8 cellular contexts compared by ENCODE assay signal in the genomic region with DNA sequence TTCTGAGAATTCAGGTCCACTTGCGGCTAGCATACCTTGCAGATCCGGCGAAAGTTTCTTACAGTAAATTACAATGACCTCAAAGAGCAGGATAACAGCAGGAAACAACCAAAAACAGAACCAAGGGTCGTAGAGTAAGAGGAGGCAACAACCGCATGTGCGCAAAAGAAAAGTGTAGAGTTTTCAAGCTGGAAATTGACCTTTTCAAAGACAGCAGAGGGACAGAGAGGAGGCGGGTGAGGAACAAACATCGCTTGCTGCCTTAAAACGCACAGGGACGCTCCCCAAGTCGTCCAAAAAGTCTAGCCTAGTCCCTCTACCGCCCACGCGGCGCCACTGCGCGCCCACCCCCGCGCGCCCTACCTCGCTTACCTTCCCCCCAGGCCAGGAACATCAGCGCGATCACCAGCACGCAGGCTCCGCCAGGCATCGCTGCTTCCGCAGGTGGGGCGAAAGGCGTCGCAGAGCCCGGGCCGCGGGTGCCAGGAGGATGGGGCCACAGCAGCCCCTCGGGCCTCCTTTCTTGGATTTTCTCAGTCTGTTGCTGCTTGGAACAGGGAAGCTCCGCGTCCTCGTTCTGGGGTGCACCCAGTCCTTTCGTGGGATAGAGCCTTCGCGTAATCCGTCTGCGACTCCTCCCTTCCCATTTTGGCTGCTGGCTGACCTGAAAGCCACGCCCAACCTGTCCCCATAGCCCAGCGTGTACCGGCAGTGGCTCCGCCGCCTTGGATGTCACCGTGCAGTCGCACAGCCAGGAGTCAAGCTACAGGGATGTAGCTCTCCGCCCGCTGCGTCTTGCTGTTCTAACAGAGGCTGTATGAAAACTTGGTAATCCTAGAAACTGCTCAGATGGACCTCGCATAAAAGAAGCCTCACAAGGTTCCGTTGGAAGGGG. TPM values are rescaled to one million over a fixed set of nuclear protein-coding genes. Genes with fewer than 3 reads are reported as not detected.
A peak's percentile ranks its signal among the peaks of the same experiment; 100 is the strongest.
DNase-seq lines count a peak whose midpoint lies in the region; ATAC-seq and TF ChIP-seq lines count a peak whose summit lies in the region.

A gene (minus strand): TSS at position 579 of the 895 bp plus-strand sequence. CDS start 149 bp downstream, at position 430.

- no peaks in the 10 kb centered on the region for H4K20me1 ChIP-seq in HCT116 (ENCODE audit: insufficient read depth)

- H3K4me1 ChIP-seq in HCT116 (ENCODE audit: control insufficient read depth in 1 of 2, insufficient read depth in 2 of 2, low read length in 2 of 2): peaks cover 7 to 15% of the 10 kb centered on the region in 2 experiments
- H3K4me1 ChIP-seq in mesendoderm (ENCODE audit: control insufficient read depth, low read depth, low read length): peaks cover 2% of the 10 kb centered on the region

- DNase-seq in COR-L47 (lab: John Stamatoyannopoulos, UW) (peak; percentile 87), HCT116 (ENCODE audit: low read depth, low spot score) (peak; percentile 80), NCI-H2081 treated with DMSO at 0.1 percent for 48 hours (lab: John Stamatoyannopoulos, UW) (peak; percentile 80), activated B cell treated with CpG ODN at 0.5 μM for 24 hours (no peak), coronary artery (ENCODE audit: low spot score) (no peak), mesendoderm (peak; percentile 90)
- peak; percentile 17 to 30 for DNase-seq in stimulated activated CD8-positive, alpha-beta memory T cell treated with anti-CD3 and anti-CD28 coated beads, Interleukin-2, amount 100 ng/mL, for 48 hours (ENCODE audit: low read depth in 2 of 2)

- intact Hi-C loops in HCT116 (cut with micrococcal nuclease) (no loop called here), activated B cell treated with CpG ODN at 0.5 μM for 24 hours (cut with micrococcal nuclease) (no loop called here)

- peaks cover 26% of the 10 kb centered on the region for H3K27me3 Mint-ChIP-seq in activated B cell treated with CpG ODN at 0.5 μM for 24 hours

- H3K4me3 ChIP-seq in HCT116 (replicated peaks in 1 of 2; ENCODE audit: low read depth in 1 of 2, low read length in 2 of 2) (peak within 1 kb of the TSS; percentile 75 to 78), coronary artery (peak within 1 kb of the TSS; percentile 75), mesendoderm (ENCODE audit: low read length) (peak within 1 kb of the TSS; percentile 80)

- H3K36me3 ChIP-seq in HCT116 (ENCODE audit: control insufficient read depth in 1 of 2, insufficient read depth in 2 of 2, low read length in 2 of 2) (peaks cover 0 to under 1% of the 10 kb centered on the region in 2 experiments; a peak in 1 of 4 replicates), mesendoderm (ENCODE audit: control insufficient read depth, insufficient read depth, low read length) (no peaks in the 10 kb centered on the region)

- no peak within 1 kb of the TSS for H2BK120ac ChIP-seq in mesendoderm (ENCODE audit: low read depth, low read length)

- H4K5ac ChIP-seq in mesendoderm (ENCODE audit: low read length): no peak within 1 kb of the TSS

- H3K4me3 Mint-ChIP-seq in activated B cell treated with CpG ODN at 0.5 μM for 24 hours: peak within 1 kb of the TSS; percentile 65

- TF ChIP-seq RAD21 in HCT116 (IDR thresholded peaks at IDR 0.05; ENCODE audit: low read depth): no peak

- peak within 1 kb of the TSS; percentile 84 for H3K9ac ChIP-seq in HCT116 (ENCODE audit: low read length)
- peak within 1 kb of the TSS; percentile 79 for H3K9ac ChIP-seq in mesendoderm (ENCODE audit: low read length)

- H3K79me2 ChIP-seq in HCT116 (ENCODE audit: insufficient read depth, low read length): peaks cover 48% of the 10 kb centered on the region
- H3K79me2 ChIP-seq in mesendoderm (ENCODE audit: control insufficient read depth, insufficient read depth, low read length): peaks cover 5% of the 10 kb centered on the region

- peak; percentile 69 for TF ChIP-seq POLR2A in HCT116 (IDR thresholded peaks at IDR 0.05; ENCODE audit: borderline replicate concordance, extremely low read depth, insufficient read depth, insufficient read length)

- H2AK5ac ChIP-seq in mesendoderm (ENCODE audit: low read length): no peak within 1 kb of the TSS

- POLR2A ChIA-PET in HCT116 (lab: Charles Lee) (interaction anchor here (1.2 kb wide), 1 partner anchor 33 kb away, joined by 4 read pairs; no protein-coding TSS in a partner anchor), activated B cell treated with CpG ODN at 0.5 μM for 24 hours (lab: Charles Lee) (no interaction called here)

- H3K36me3 Mint-ChIP-seq in activated B cell treated with CpG ODN at 0.5 μM for 24 hours (ENCODE audit: low read depth): no peaks in the 10 kb centered on the region

- no peak within 1 kb of the TSS for H3K4ac ChIP-seq in mesendoderm (ENCODE audit: low read depth, low read length)

- H3K27ac ChIP-seq in HCT116 (ENCODE audit: low read depth, low read length): peak within 1 kb of the TSS; percentile 91
- H3K27ac ChIP-seq in coronary artery: no peak within 1 kb of the TSS
- H3K27ac ChIP-seq in mesendoderm (ENCODE audit: low read depth, low read length): no peak within 1 kb of the TSS

- peaks cover 5% of the 10 kb centered on the region for H3K9me3 Mint-ChIP-seq in activated B cell treated with CpG ODN at 0.5 μM for 24 hours

- BruUV-seq in HCT116 (replicated peaks; lab: Mats Ljungman, UMichigan): no TSS peak

- H3K27ac Mint-ChIP-seq in activated B cell treated with CpG ODN at 0.5 μM for 24 hours: no peak within 1 kb of the TSS

- H4K8ac ChIP-seq in mesendoderm (ENCODE audit: low read depth, low read length): no peak within 1 kb of the TSS

- ATAC-seq in HCT116: peak; percentile 94
- ATAC-seq in activated B cell treated with CpG ODN at 0.5 μM for 24 hours (ENCODE audit: low read depth): no peak
- ATAC-seq in HG02763 (IDR thresholded peaks at IDR 0.05; ENCODE audit: unreplicated experiment): no peak

- peak within 1 kb of the TSS; percentile 89 for H3K56ac ChIP-seq in mesendoderm (ENCODE audit: low read length)

- peaks cover 14% of the 10 kb centered on the region for H3K4me1 Mint-ChIP-seq in activated B cell treated with CpG ODN at 0.5 μM for 24 hours

- no peak within 1 kb of the TSS for H2BK15ac ChIP-seq in mesendoderm (replicated peaks; ENCODE audit: low read depth)

- H3K79me1 ChIP-seq in mesendoderm (ENCODE audit: low read length): peaks cover 1% of the 10 kb centered on the region

- WGBS in mesendoderm (ENCODE audit: extremely low coverage, insufficient coverage, low lambda C conversion rate): no CpG with 5 or more reads among the region's 54 CpGs

- peaks cover under 1 to 3% of the 10 kb centered on the region in 2 experiments; a peak in 1 of 4 replicates for H3K9me3 ChIP-seq in HCT116 (ENCODE audit: control insufficient read depth in 1 of 2, insufficient read depth in 1 of 2, low read depth in 1 of 2, low read length in 2 of 2)

- peak in 1 of 3 experiments; percentile 26; a peak in 3 of 6 replicates for TF ChIP-seq CTCF in HCT116 (IDR thresholded peaks at IDR 0.05 in 2 of 3, conservative IDR thresholded peaks at IDR 0.05 in 1 of 3; ENCODE audit: borderline replicate concordance in 1 of 3, insufficient read depth in 1 of 3, low read depth in 2 of 3, low read length in 2 of 3)
- TF ChIP-seq CTCF in activated B cell treated with CpG ODN at 0.5 μM for 24 hours (IDR thresholded peaks at IDR 0.05): no peak
- TF ChIP-seq CTCF in coronary artery (IDR thresholded peaks at IDR 0.05): no peak

- peak within 1 kb of the TSS; percentile 15 for H2BK5ac ChIP-seq in mesendoderm (ENCODE audit: low read length)

- CTCF ChIA-PET in HCT116 (lab: Charles Lee) (interaction anchor here (1.1 to 1.6 kb wide), 2 partner anchors 30 to 85 kb away, joined by 3 to 4 read pairs; no protein-coding TSS in a partner anchor), activated B cell treated with CpG ODN at 0.5 μM for 24 hours (lab: Charles Lee) (no interaction called here)

- H3K4me2 ChIP-seq in HCT116 (ENCODE audit: low read length) (peak within 1 kb of the TSS; percentile 97), mesendoderm (ENCODE audit: low read length) (peak within 1 kb of the TSS; percentile 56)

- peak within 1 kb of the TSS; percentile 4 for H3K18ac ChIP-seq in mesendoderm (ENCODE audit: low read length)

- H2AFZ ChIP-seq in HCT116 (ENCODE audit: low read depth, low read length, poor library complexity, severe bottlenecking): peak within 1 kb of the TSS; percentile 85

- RAD21 ChIA-PET in HCT116 (lab: Charles Lee; ENCODE audit: low non-redundant PET in 1 of 2, low total read pairs in 2 of 2, uncharacterized antibody in 2 of 2, unreplicated experiment in 2 of 2): no interaction called here

- H3K23ac ChIP-seq in mesendoderm (ENCODE audit: low read length): peak within 1 kb of the TSS; percentile 80

- H3K9me2 ChIP-seq in HCT116 (ENCODE audit: insufficient read depth): no peaks in the 10 kb centered on the region

- H3K27me3 ChIP-seq in HCT116 (ENCODE audit: insufficient read depth, low read length) (no peaks in the 10 kb centered on the region), mesendoderm (ENCODE audit: insufficient read depth, low read length, poor library complexity) (no peaks in the 10 kb centered on the region)

TF ChIP-seq in HCT116, 20 proteins besides CTCF, POLR2A, EP300 and RAD21 (continues in another document):
- TF ChIP-seq CEBPB (IDR thresholded peaks at IDR 0.05; ENCODE audit: low read depth): no peak
- TF ChIP-seq SRF (IDR thresholded peaks at IDR 0.05; ENCODE audit: low read depth): peak; percentile 78; the same call in 1 of the 2 replicates
- TF ChIP-seq ELF1 (IDR thresholded peaks at IDR 0.05; ENCODE audit: borderline replicate concordance, low read depth): no peak; the same call in 1 of the 2 replicates
- TF ChIP-seq EGR1 (IDR thresholded peaks at IDR 0.05; ENCODE audit: low read depth): peak; percentile 99
- TF ChIP-seq, protein P1, sequence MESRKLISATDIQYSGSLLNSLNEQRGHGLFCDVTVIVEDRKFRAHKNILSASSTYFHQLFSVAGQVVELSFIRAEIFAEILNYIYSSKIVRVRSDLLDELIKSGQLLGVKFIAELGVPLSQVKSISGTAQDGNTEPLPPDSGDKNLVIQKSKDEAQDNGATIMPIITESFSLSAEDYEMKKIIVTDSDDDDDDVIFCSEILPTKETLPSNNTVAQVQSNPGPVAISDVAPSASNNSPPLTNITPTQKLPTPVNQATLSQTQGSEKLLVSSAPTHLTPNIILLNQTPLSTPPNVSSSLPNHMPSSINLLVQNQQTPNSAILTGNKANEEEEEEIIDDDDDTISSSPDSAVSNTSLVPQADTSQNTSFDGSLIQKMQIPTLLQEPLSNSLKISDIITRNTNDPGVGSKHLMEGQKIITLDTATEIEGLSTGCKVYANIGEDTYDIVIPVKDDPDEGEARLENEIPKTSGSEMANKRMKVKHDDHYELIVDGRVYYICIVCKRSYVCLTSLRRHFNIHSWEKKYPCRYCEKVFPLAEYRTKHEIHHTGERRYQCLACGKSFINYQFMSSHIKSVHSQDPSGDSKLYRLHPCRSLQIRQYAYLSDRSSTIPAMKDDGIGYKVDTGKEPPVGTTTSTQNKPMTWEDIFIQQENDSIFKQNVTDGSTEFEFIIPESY (IDR thresholded peaks at IDR 0.05; ENCODE audit: extremely low read depth, insufficient replicate concordance, low read length): peak; percentile 19
- peak; percentile 50; the same call in 1 of the 2 replicates for TF ChIP-seq CBX3 (IDR thresholded peaks at IDR 0.05; ENCODE audit: low read depth)

RNA-seq across cellular contexts. Expression of the gene that starts here (rescaled TPM):
- total RNA-seq in HCT116 (2021; ENCODE audit: unreplicated experiment) (13.7 TPM), activated B cell treated with CpG ODN at 0.5 μM for 24 hours (not detected in 2 replicates)
- 8.7 and 9.4 TPM in 2 replicates for polyA plus RNA-seq in HCT116 (2012)
- 4.6 TPM for polyA plus RNA-seq in mesendoderm (2013, experiment 1 of 2)
- polyA plus RNA-seq in mesendoderm (2013, experiment 2 of 2): 4.8 TPM

Comparison
In these comparisons a context has a peak if more than half of its experiments do, and no peak if none do; other contexts are left out.
1. RNA of the gene that starts here (total RNA-seq): 13.7 TPM in HCT116 (single experiment); not detected in activated B cell treated with CpG ODN at 0.5 μM for 24 hours; every median in the first group is over 10 times any median in the second.
2. DNase-seq: peak in COR-L47 (single experiment), HCT116 (single experiment), NCI-H2081 treated with DMSO at 0.1 percent for 48 hours (single experiment), mesendoderm (single experiment) and stimulated activated CD8-positive, alpha-beta memory T cell treated with anti-CD3 and anti-CD28 coated beads, Interleukin-2, amount 100 ng/mL, for 48 hours (2 of 2); none in activated B cell treated with CpG ODN at 0.5 μM for 24 hours (single experiment) and coronary artery (single experiment).
3. Peak in every context shown above with its lines, with median percentiles within 50 percentile points of each other: H3K4me3 ChIP-seq.